Comparison of ENCODE assay signal across 1 cellular context in the genomic region with DNA sequence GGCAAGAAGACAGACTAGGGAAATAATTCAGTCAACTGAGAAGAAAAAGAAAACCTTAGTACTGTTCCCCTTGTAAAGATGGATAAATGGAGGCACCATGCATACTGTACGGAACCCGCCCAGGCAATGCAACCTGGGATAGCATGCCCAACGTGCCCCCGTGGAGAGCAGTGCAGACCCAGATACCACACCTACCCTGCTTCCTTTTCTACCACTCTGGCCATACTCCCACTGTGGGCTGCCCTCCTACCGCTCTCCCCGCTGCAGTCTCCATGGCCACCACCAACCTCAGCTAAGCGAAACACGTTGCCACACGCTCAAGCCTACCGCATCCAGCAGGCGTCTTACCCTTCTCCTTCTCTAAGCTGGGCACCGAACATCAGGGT.
TF ChIP-seq lines count a peak whose summit lies in the region.

No MANE protein-coding gene starts in this region.

TF ChIP-seq in K562, 482 proteins besides CTCF, POLR2A, EP300 and RAD21 (continued from another document and continues in another):
- TF ChIP-seq, protein P1, sequence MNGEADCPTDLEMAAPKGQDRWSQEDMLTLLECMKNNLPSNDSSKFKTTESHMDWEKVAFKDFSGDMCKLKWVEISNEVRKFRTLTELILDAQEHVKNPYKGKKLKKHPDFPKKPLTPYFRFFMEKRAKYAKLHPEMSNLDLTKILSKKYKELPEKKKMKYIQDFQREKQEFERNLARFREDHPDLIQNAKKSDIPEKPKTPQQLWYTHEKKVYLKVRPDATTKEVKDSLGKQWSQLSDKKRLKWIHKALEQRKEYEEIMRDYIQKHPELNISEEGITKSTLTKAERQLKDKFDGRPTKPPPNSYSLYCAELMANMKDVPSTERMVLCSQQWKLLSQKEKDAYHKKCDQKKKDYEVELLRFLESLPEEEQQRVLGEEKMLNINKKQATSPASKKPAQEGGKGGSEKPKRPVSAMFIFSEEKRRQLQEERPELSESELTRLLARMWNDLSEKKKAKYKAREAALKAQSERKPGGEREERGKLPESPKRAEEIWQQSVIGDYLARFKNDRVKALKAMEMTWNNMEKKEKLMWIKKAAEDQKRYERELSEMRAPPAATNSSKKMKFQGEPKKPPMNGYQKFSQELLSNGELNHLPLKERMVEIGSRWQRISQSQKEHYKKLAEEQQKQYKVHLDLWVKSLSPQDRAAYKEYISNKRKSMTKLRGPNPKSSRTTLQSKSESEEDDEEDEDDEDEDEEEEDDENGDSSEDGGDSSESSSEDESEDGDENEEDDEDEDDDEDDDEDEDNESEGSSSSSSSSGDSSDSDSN (IDR thresholded peaks at IDR 0.05; ENCODE audit: borderline replicate concordance in 1 of 2, low read depth in 2 of 2, low read length in 2 of 2): no peak
- TF ChIP-seq SMAD1 (IDR thresholded peaks at IDR 0.05; ENCODE audit: low read depth, low read length, partially characterized antibody) (no peak), HDAC8 (tag; IDR thresholded peaks at IDR 0.05) (no peak; the same call in 1 of the 2 replicates), ZNF165 (CRISPR knock-in tag; IDR thresholded peaks at IDR 0.05; ENCODE audit: borderline replicate concordance) (no peak), PML (IDR thresholded peaks at IDR 0.05; ENCODE audit: low read length) (no peak), ZNF311 (CRISPR knock-in tag; IDR thresholded peaks at IDR 0.05) (no peak), ZNF785 (CRISPR knock-in tag; IDR thresholded peaks at IDR 0.05) (no peak), MTA3 (IDR thresholded peaks at IDR 0.05; ENCODE audit: borderline replicate concordance) (no peak), ETV5 (CRISPR knock-in tag; IDR thresholded peaks at IDR 0.05; ENCODE audit: low read depth) (peak; percentile 28; the same call in 1 of the 2 replicates), ZFX (CRISPR knock-in tag; IDR thresholded peaks at IDR 0.05) (no peak), PPARD (CRISPR knock-in tag; IDR thresholded peaks at IDR 0.05) (0 out of 2 replicates have a peak, but pooled peaks have one; percentile 23), ZNF551 (CRISPR knock-in tag; IDR thresholded peaks at IDR 0.05) (peak; percentile 78; the same call in 1 of the 2 replicates), GATAD2B (IDR thresholded peaks at IDR 0.05; ENCODE audit: borderline replicate concordance) (no peak), BRD4 (IDR thresholded peaks at IDR 0.05) (no peak; the same call in 1 of the 2 replicates), CEBPG (CRISPR knock-in tag; IDR thresholded peaks at IDR 0.05) (no peak), CEBPG (tag; conservative IDR thresholded peaks at IDR 0.05 in 1 of 2, IDR thresholded peaks at IDR 0.05 in 1 of 2) (no peak), SMC3 (conservative IDR thresholded peaks at IDR 0.05; ENCODE audit: insufficient read depth, low read depth, low read length) (0 out of 2 replicates have a peak, but pooled peaks have one; percentile 27), ZNF3 (CRISPR knock-in tag; IDR thresholded peaks at IDR 0.05) (no peak), SREBF1 (IDR thresholded peaks at IDR 0.05; ENCODE audit: borderline replicate concordance, low read depth, low read length) (no peak; the same call in 1 of the 2 replicates), ZNF24 (IDR thresholded peaks at IDR 0.05) (no peak), CBX3 (IDR thresholded peaks at IDR 0.05; ENCODE audit: borderline replicate concordance in 1 of 2, low read length in 2 of 2) (peak in 1 of 2 experiments; percentile 36; a peak in 1 of 3 replicates), NFIC (IDR thresholded peaks at IDR 0.05) (no peak; the same call in 1 of the 2 replicates), ZNF217 (CRISPR knock-in tag; IDR thresholded peaks at IDR 0.05) (no peak), ATF1 (CRISPR knock-in tag; IDR thresholded peaks at IDR 0.05) (no peak), ATF1 (tag; IDR thresholded peaks at IDR 0.05) (no peak), TCF3 (CRISPR knock-in tag; IDR thresholded peaks at IDR 0.05) (no peak), XRCC4 (IDR thresholded peaks at IDR 0.05; ENCODE audit: extremely low read depth, insufficient read depth, insufficient read length) (no peak), NR2C1 (IDR thresholded peaks at IDR 0.05) (no peak), NR2C1 (tag; IDR thresholded peaks at IDR 0.05) (no peak), GATA2 (CRISPR knock-in tag; IDR thresholded peaks at IDR 0.05) (no peak)
- TF ChIP-seq, protein P2, sequence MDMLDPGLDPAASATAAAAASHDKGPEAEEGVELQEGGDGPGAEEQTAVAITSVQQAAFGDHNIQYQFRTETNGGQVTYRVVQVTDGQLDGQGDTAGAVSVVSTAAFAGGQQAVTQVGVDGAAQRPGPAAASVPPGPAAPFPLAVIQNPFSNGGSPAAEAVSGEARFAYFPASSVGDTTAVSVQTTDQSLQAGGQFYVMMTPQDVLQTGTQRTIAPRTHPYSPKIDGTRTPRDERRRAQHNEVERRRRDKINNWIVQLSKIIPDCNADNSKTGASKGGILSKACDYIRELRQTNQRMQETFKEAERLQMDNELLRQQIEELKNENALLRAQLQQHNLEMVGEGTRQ (CRISPR knock-in tag; IDR thresholded peaks at IDR 0.05): no peak
- TF ChIP-seq, protein P3, sequence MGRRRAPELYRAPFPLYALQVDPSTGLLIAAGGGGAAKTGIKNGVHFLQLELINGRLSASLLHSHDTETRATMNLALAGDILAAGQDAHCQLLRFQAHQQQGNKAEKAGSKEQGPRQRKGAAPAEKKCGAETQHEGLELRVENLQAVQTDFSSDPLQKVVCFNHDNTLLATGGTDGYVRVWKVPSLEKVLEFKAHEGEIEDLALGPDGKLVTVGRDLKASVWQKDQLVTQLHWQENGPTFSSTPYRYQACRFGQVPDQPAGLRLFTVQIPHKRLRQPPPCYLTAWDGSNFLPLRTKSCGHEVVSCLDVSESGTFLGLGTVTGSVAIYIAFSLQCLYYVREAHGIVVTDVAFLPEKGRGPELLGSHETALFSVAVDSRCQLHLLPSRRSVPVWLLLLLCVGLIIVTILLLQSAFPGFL (CRISPR knock-in tag; IDR thresholded peaks at IDR 0.05): peak; percentile 79
- TF ChIP-seq, protein P4, sequence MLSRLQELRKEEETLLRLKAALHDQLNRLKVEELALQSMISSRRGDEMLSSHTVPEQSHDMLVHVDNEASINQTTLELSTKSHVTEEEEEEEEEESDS (CRISPR knock-in tag; IDR thresholded peaks at IDR 0.05): no peak
- TF ChIP-seq, protein P5, sequence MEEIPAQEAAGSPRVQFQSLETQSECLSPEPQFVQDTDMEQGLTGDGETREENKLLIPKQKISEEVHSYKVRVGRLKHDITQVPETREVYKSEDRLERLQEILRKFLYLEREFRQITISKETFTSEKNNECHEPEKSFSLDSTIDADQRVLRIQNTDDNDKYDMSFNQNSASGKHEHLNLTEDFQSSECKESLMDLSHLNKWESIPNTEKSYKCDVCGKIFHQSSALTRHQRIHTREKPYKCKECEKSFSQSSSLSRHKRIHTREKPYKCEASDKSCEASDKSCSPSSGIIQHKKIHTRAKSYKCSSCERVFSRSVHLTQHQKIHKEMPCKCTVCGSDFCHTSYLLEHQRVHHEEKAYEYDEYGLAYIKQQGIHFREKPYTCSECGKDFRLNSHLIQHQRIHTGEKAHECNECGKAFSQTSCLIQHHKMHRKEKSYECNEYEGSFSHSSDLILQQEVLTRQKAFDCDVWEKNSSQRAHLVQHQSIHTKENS (CRISPR knock-in tag; IDR thresholded peaks at IDR 0.05): no peak
- TF ChIP-seq, protein P6, sequence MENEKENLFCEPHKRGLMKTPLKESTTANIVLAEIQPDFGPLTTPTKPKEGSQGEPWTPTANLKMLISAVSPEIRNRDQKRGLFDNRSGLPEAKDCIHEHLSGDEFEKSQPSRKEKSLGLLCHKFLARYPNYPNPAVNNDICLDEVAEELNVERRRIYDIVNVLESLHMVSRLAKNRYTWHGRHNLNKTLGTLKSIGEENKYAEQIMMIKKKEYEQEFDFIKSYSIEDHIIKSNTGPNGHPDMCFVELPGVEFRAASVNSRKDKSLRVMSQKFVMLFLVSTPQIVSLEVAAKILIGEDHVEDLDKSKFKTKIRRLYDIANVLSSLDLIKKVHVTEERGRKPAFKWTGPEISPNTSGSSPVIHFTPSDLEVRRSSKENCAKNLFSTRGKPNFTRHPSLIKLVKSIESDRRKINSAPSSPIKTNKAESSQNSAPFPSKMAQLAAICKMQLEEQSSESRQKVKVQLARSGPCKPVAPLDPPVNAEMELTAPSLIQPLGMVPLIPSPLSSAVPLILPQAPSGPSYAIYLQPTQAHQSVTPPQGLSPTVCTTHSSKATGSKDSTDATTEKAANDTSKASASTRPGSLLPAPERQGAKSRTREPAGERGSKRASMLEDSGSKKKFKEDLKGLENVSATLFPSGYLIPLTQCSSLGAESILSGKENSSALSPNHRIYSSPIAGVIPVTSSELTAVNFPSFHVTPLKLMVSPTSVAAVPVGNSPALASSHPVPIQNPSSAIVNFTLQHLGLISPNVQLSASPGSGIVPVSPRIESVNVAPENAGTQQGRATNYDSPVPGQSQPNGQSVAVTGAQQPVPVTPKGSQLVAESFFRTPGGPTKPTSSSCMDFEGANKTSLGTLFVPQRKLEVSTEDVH (IDR thresholded peaks at IDR 0.05; ENCODE audit: low read depth, partially characterized antibody): no peak
- TF ChIP-seq, protein P7, sequence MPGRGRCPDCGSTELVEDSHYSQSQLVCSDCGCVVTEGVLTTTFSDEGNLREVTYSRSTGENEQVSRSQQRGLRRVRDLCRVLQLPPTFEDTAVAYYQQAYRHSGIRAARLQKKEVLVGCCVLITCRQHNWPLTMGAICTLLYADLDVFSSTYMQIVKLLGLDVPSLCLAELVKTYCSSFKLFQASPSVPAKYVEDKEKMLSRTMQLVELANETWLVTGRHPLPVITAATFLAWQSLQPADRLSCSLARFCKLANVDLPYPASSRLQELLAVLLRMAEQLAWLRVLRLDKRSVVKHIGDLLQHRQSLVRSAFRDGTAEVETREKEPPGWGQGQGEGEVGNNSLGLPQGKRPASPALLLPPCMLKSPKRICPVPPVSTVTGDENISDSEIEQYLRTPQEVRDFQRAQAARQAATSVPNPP (IDR thresholded peaks at IDR 0.05; ENCODE audit: borderline replicate concordance, insufficient read depth, insufficient read length): no peak
- TF ChIP-seq, protein P8, sequence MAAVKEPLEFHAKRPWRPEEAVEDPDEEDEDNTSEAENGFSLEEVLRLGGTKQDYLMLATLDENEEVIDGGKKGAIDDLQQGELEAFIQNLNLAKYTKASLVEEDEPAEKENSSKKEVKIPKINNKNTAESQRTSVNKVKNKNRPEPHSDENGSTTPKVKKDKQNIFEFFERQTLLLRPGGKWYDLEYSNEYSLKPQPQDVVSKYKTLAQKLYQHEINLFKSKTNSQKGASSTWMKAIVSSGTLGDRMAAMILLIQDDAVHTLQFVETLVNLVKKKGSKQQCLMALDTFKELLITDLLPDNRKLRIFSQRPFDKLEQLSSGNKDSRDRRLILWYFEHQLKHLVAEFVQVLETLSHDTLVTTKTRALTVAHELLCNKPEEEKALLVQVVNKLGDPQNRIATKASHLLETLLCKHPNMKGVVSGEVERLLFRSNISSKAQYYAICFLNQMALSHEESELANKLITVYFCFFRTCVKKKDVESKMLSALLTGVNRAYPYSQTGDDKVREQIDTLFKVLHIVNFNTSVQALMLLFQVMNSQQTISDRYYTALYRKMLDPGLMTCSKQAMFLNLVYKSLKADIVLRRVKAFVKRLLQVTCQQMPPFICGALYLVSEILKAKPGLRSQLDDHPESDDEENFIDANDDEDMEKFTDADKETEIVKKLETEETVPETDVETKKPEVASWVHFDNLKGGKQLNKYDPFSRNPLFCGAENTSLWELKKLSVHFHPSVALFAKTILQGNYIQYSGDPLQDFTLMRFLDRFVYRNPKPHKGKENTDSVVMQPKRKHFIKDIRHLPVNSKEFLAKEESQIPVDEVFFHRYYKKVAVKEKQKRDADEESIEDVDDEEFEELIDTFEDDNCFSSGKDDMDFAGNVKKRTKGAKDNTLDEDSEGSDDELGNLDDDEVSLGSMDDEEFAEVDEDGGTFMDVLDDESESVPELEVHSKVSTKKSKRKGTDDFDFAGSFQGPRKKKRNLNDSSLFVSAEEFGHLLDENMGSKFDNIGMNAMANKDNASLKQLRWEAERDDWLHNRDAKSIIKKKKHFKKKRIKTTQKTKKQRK (IDR thresholded peaks at IDR 0.05; ENCODE audit: borderline replicate concordance, low read depth, low read length): no peak
- TF ChIP-seq, protein P9, sequence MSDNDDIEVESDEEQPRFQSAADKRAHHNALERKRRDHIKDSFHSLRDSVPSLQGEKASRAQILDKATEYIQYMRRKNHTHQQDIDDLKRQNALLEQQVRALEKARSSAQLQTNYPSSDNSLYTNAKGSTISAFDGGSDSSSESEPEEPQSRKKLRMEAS (CRISPR knock-in tag; IDR thresholded peaks at IDR 0.05): no peak
- TF ChIP-seq, protein P10, sequence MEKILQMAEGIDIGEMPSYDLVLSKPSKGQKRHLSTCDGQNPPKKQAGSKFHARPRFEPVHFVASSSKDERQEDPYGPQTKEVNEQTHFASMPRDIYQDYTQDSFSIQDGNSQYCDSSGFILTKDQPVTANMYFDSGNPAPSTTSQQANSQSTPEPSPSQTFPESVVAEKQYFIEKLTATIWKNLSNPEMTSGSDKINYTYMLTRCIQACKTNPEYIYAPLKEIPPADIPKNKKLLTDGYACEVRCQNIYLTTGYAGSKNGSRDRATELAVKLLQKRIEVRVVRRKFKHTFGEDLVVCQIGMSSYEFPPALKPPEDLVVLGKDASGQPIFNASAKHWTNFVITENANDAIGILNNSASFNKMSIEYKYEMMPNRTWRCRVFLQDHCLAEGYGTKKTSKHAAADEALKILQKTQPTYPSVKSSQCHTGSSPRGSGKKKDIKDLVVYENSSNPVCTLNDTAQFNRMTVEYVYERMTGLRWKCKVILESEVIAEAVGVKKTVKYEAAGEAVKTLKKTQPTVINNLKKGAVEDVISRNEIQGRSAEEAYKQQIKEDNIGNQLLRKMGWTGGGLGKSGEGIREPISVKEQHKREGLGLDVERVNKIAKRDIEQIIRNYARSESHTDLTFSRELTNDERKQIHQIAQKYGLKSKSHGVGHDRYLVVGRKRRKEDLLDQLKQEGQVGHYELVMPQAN (IDR thresholded peaks at IDR 0.05; ENCODE audit: borderline replicate concordance): peak; percentile 56
- TF ChIP-seq, protein P11, sequence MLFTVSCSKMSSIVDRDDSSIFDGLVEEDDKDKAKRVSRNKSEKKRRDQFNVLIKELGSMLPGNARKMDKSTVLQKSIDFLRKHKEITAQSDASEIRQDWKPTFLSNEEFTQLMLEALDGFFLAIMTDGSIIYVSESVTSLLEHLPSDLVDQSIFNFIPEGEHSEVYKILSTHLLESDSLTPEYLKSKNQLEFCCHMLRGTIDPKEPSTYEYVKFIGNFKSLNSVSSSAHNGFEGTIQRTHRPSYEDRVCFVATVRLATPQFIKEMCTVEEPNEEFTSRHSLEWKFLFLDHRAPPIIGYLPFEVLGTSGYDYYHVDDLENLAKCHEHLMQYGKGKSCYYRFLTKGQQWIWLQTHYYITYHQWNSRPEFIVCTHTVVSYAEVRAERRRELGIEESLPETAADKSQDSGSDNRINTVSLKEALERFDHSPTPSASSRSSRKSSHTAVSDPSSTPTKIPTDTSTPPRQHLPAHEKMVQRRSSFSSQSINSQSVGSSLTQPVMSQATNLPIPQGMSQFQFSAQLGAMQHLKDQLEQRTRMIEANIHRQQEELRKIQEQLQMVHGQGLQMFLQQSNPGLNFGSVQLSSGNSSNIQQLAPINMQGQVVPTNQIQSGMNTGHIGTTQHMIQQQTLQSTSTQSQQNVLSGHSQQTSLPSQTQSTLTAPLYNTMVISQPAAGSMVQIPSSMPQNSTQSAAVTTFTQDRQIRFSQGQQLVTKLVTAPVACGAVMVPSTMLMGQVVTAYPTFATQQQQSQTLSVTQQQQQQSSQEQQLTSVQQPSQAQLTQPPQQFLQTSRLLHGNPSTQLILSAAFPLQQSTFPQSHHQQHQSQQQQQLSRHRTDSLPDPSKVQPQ (CRISPR knock-in tag; IDR thresholded peaks at IDR 0.05; ENCODE audit: borderline replicate concordance): no peak
